27 cellular contexts compared by ENCODE assay signal in genomic region chr7:31145339-31145738, GRCh38.
DNase-seq lines count a peak whose midpoint lies in the region; ATAC-seq, FAIRE-seq and TF ChIP-seq lines count a peak whose summit lies in the region.
"Had no signal": no experiment of that assay in that cellular context is flagged by ENCODE, and none has a peak within 500 bp of the region (broad histone marks: within the 10 kb centered on the region; RNA-seq: fewer than 3 reads in every experiment).

No MANE protein-coding gene starts in this region.

- no peak overlapping the region for H4K5ac ChIP-seq in H1 (ENCODE audit: insufficient read length, low read depth, low read length)

- H2BK5ac ChIP-seq in H1 (ENCODE audit: low read depth, low read length), result no peak overlapping the region

- no peak overlapping the region for H3K4ac ChIP-seq in H1 (replicated peaks; ENCODE audit: insufficient read length, low read depth, low read length)

- no peak overlapping the region for H3K18ac ChIP-seq in H1 (ENCODE audit: extremely low read depth, low read length)

- peak; percentile 68 for DNase-seq in A673 (ENCODE audit: low spot score)
- DNase-seq in Calu3, result no peak
- peak; percentile 31 for DNase-seq in NCI-H446 treated with DMSO at 0.1 percent for 48 hours (lab: John Stamatoyannopoulos, UW)
- DNase-seq in H1 (ENCODE audit: low read depth in 1 of 2, low spot score in 2 of 2), result no peak
- no peak for DNase-seq in D721Med (ENCODE audit: insufficient read length, low spot score)
- no peak for DNase-seq in EL
- DNase-seq: activated CD8-positive, alpha-beta memory T cell treated with anti-CD3 and anti-CD28 coated beads, Interleukin-2, amount 10 ng/mL, durations not matched to agents 7 days and 5 days; activated naive CD4-positive, alpha-beta T cell treated with anti-CD3 and anti-CD28 coated beads for 36 hours; activated T-cell treated with anti-CD3 and anti-CD28 coated beads, Interleukin-2, amount 50 U/mL, for 48 hours; adrenal gland; GM23248; kidney; midbrain; naive thymus-derived CD4-positive, alpha-beta T cell; NCI-H1417 treated with DMSO at 0.1 percent for 48 hours; NCI-H2107; NCI-H526; occipital lobe had no signal

- peak; percentile 61 for TF ChIP-seq CTCF in A673 (conservative IDR thresholded peaks at IDR 0.05; ENCODE audit: low read depth, low read length)
- TF ChIP-seq CTCF in Calu3 (IDR thresholded peaks at IDR 0.05; ENCODE audit: unreplicated experiment), result peak; percentile 16
- peak in 2 of 3 experiments; percentile 39 to 46; a peak in 3 of 4 replicates for TF ChIP-seq CTCF in H1 (IDR thresholded peaks at IDR 0.05; ENCODE audit: control extremely low read depth in 1 of 3, insufficient read depth in 1 of 3, low read depth in 1 of 3, low read length in 3 of 3)
- TF ChIP-seq CTCF in D721Med (IDR thresholded peaks at IDR 0.05; ENCODE audit: insufficient read depth, missing control alignments), result no peak

- H2BK12ac ChIP-seq in H1 (ENCODE audit: low read depth, low read length), result no peak overlapping the region

- TF ChIP-seq EP300 in H1 (IDR thresholded peaks at IDR 0.05; ENCODE audit: borderline replicate concordance in 1 of 2, low read depth in 2 of 2, low read length in 2 of 2), result no peak

- no peaks in the 10 kb centered on the region for H3K9me3 ChIP-seq in A673 (ENCODE audit: low read depth, low read length, poor library complexity, severe bottlenecking)
- H3K9me3 ChIP-seq in H1 (ENCODE audit: insufficient read depth in 2 of 2, low read depth in 1 of 2, low read length in 1 of 2), result no peaks in the 10 kb centered on the region
- H3K9me3 ChIP-seq: adrenal gland, thoracic aorta, vagina had no signal

- H3K27me3 Mint-ChIP-seq in Calu3 (ENCODE audit: unreplicated experiment), result peaks cover 95% of the 10 kb centered on the region

- POLR2A ChIA-PET in A673 (lab: Charles Lee; ENCODE audit: low non-redundant PET) (no interaction called here), H1 (lab: Charles Lee; ENCODE audit: partially characterized antibody) (no interaction called here)

- TF ChIP-seq POLR2A in H1 (IDR thresholded peaks at IDR 0.05; ENCODE audit: control extremely low read depth in 1 of 2, low read depth in 2 of 2, low read length in 2 of 2), result no peak

- CTCF ChIA-PET in A673 (lab: Charles Lee) (interaction anchor here (1.0 kb wide), 1 partner anchor 488 kb away, joined by 3 read pairs; no protein-coding TSS in a partner anchor), Calu3 (lab: Charles Lee) (interaction anchor here (0.6 to 1.0 kb wide), 2 partner anchors 11 to 724 kb away, joined by 3 to 5 read pairs; no protein-coding TSS in a partner anchor), H1 (lab: Charles Lee; ENCODE audit: partially characterized antibody) (interaction anchor here (0.6 to 2.0 kb wide), 11 partner anchors 12 to 592 kb away, joined by 3 to 9 read pairs (median 4); no protein-coding TSS in a partner anchor)

- no peaks in the 10 kb centered on the region for H3K79me1 ChIP-seq in H1 (ENCODE audit: low read depth, low read length)

- H3K14ac ChIP-seq in H1 (ENCODE audit: insufficient read length), result no peak overlapping the region

- H4K91ac ChIP-seq in H1 (replicated peaks; ENCODE audit: insufficient read length, low read length), result no peak overlapping the region

- no peaks in the 10 kb centered on the region for H3K27me3 ChIP-seq in A673 (replicated peaks; ENCODE audit: insufficient read depth, low read depth, low read length, poor library complexity)
- no peaks in the 10 kb centered on the region for H3K27me3 ChIP-seq in H1 (replicated peaks in 1 of 4; ENCODE audit: control insufficient read depth in 3 of 4, extremely low read depth in 1 of 4, insufficient read depth in 3 of 4, low read length in 3 of 4)
- H3K27me3 ChIP-seq: vagina had no signal

- H2BK120ac ChIP-seq in H1 (replicated peaks; ENCODE audit: low read depth, low read length), result no peak overlapping the region

- H2BK15ac ChIP-seq in H1 (ENCODE audit: low read length), result no peak overlapping the region

- no peak overlapping the region for H3K56ac ChIP-seq in H1 (replicated peaks; ENCODE audit: insufficient read length, low read depth, low read length)

- no peak overlapping the region for H2AFZ ChIP-seq in H1 (ENCODE audit: low read length)
- H2AFZ ChIP-seq: GM23248 had no signal

- no peaks in the 10 kb centered on the region for H3K23me2 ChIP-seq in H1 (ENCODE audit: low read depth, low read length)

- no peaks in the 10 kb centered on the region for H3K9me3 Mint-ChIP-seq in Calu3 (ENCODE audit: low read depth, unreplicated experiment)
- H3K9me3 Mint-ChIP-seq: activated naive CD4-positive, alpha-beta T cell treated with anti-CD3 and anti-CD28 coated beads for 36 hours had no signal

- H3K4me3 ChIP-seq in A673 (ENCODE audit: low read depth, low read length, poor library complexity, severe bottlenecking) (no peak overlapping the region), H1 (ENCODE audit: extremely low read depth in 1 of 4, insufficient read depth in 2 of 4, low read depth in 3 of 4, low read length in 4 of 4) (no peak overlapping the region)
- H3K4me3 ChIP-seq: adrenal gland, GM23248, thoracic aorta, vagina had no signal

- H3K23ac ChIP-seq in H1 (ENCODE audit: insufficient read length), result no peak overlapping the region

- intact Hi-C loops in A673 (cut with micrococcal nuclease; ENCODE audit: unreplicated experiment), result loop anchor here (2.0 to 5.0 kb wide), 2 partner anchors 487 to 591 kb away; no protein-coding TSS in a partner anchor
- intact Hi-C loops in Calu3 (cut with micrococcal nuclease; ENCODE audit: unreplicated experiment), result no loop called here

- H3K4me2 ChIP-seq in H1 (ENCODE audit: insufficient read depth in 1 of 2, low read depth in 2 of 2, low read length in 2 of 2), result no peak overlapping the region

- H4K8ac ChIP-seq in H1 (ENCODE audit: extremely low read depth, insufficient read depth, low read length), result no peak overlapping the region

- no peak overlapping the region for H2BK20ac ChIP-seq in H1 (ENCODE audit: low read length)

- no peaks in the 10 kb centered on the region for H3K4me1 Mint-ChIP-seq in Calu3 (ENCODE audit: low read depth, unreplicated experiment)
- H3K4me1 Mint-ChIP-seq: activated CD8-positive, alpha-beta memory T cell treated with anti-CD3 and anti-CD28 coated beads, Interleukin-2, amount 10 ng/mL, durations not matched to agents 7 days and 5 days; brain; naive thymus-derived CD4-positive, alpha-beta T cell had no signal

- H3K9ac ChIP-seq in H1 (replicated peaks in 1 of 4; ENCODE audit: extremely low read depth in 1 of 4, low read depth in 3 of 4, low read length in 3 of 4), result no peak overlapping the region
- H3K9ac ChIP-seq: GM23248 had no signal

- H3K4me1 ChIP-seq in A673 (ENCODE audit: insufficient read depth, low read length, poor library complexity, severe bottlenecking) (no peaks in the 10 kb centered on the region), H1 (replicated peaks in 1 of 4; ENCODE audit: control insufficient read depth in 3 of 4, insufficient read depth in 4 of 4, low read length in 3 of 4) (no peaks in the 10 kb centered on the region)
- H3K4me1 ChIP-seq: adrenal gland, vagina had no signal

- peak; percentile 68 to 73 for TF ChIP-seq RAD21 in H1 (IDR thresholded peaks at IDR 0.05 in 1 of 2, conservative IDR thresholded peaks at IDR 0.05 in 1 of 2; ENCODE audit: low read depth in 2 of 2, low read length in 2 of 2)

- no peak overlapping the region for H3K27ac Mint-ChIP-seq in Calu3 (ENCODE audit: unreplicated experiment)
- H3K27ac Mint-ChIP-seq: activated CD8-positive, alpha-beta memory T cell treated with anti-CD3 and anti-CD28 coated beads, Interleukin-2, amount 10 ng/mL, durations not matched to agents 7 days and 5 days; activated naive CD4-positive, alpha-beta T cell treated with anti-CD3 and anti-CD28 coated beads for 36 hours; brain; naive thymus-derived CD4-positive, alpha-beta T cell; stimulated activated naive CD8-positive, alpha-beta T cell treated with anti-CD3 and anti-CD28 coated beads, Interleukin-15, Interleukin-2, amounts not matched to agents 100 ng/mL and 50 ng/mL, for 24 hours had no signal

- H3K79me2 ChIP-seq in H1 (ENCODE audit: control insufficient read depth in 1 of 2, insufficient read depth in 2 of 2, low read length in 2 of 2), result no peaks in the 10 kb centered on the region

- H4K20me1 ChIP-seq in H1 (replicated peaks in 1 of 2; ENCODE audit: control insufficient read depth in 1 of 2, insufficient read depth in 2 of 2, low read length in 2 of 2), result no peaks in the 10 kb centered on the region

- BruUV-seq in A673 (replicated peaks; lab: Mats Ljungman, UMichigan), result no TSS peak
- no TSS peak for BruUV-seq in Calu3 (replicated peaks; lab: Mats Ljungman, UMichigan)

- H3K36me3 ChIP-seq in A673 (ENCODE audit: insufficient read depth, low read length, poor library complexity, severe bottlenecking) (no peaks in the 10 kb centered on the region), H1 (ENCODE audit: control insufficient read depth in 2 of 4, insufficient read depth in 4 of 4, low read length in 3 of 4) (no peaks in the 10 kb centered on the region)
- H3K36me3 ChIP-seq: adrenal gland, thoracic aorta, vagina had no signal

- FAIRE-seq in H1 (lab: Jason Lieb, UNC) (no peak), D721Med (lab: Jason Lieb, UNC) (no peak)
- FAIRE-seq: GM12892, kidney had no signal

- no peak overlapping the region for H2AK5ac ChIP-seq in H1 (ENCODE audit: low read depth, low read length)

- ATAC-seq in HG03108 (IDR thresholded peaks at IDR 0.05; ENCODE audit: unreplicated experiment) (no peak), GM19328 (IDR thresholded peaks at IDR 0.05; ENCODE audit: unreplicated experiment) (no peak)
- ATAC-seq: activated CD8-positive, alpha-beta memory T cell treated with anti-CD3 and anti-CD28 coated beads, Interleukin-2, amount 10 ng/mL, durations not matched to agents 7 days and 5 days; naive thymus-derived CD4-positive, alpha-beta T cell had no signal

- no peak overlapping the region for H3K27ac ChIP-seq in A673 (ENCODE audit: low read depth, low read length, poor library complexity, severe bottlenecking)
- H3K27ac ChIP-seq in H1 (ENCODE audit: low read depth, low read length), result no peak overlapping the region
- H3K27ac ChIP-seq: adrenal gland, C4-2B, GM23248, thoracic aorta, vagina, VCaP had no signal

- no peak overlapping the region for H3K4me3 Mint-ChIP-seq in Calu3 (ENCODE audit: low read depth, unreplicated experiment)
- H3K4me3 Mint-ChIP-seq: activated CD8-positive, alpha-beta memory T cell treated with anti-CD3 and anti-CD28 coated beads, Interleukin-2, amount 10 ng/mL, durations not matched to agents 7 days and 5 days; activated naive CD4-positive, alpha-beta T cell treated with anti-CD3 and anti-CD28 coated beads for 36 hours; brain; naive thymus-derived CD4-positive, alpha-beta T cell; stimulated activated naive CD8-positive, alpha-beta T cell treated with anti-CD3 and anti-CD28 coated beads, Interleukin-15, Interleukin-2, amounts not matched to agents 100 ng/mL and 50 ng/mL, for 24 hours had no signal

- no peaks in the 10 kb centered on the region for H3K36me3 Mint-ChIP-seq in Calu3 (ENCODE audit: insufficient read depth, unreplicated experiment)
- H3K36me3 Mint-ChIP-seq: activated CD8-positive, alpha-beta memory T cell treated with anti-CD3 and anti-CD28 coated beads, Interleukin-2, amount 10 ng/mL, durations not matched to agents 7 days and 5 days; brain had no signal

TF ChIP-seq in H1, 55 proteins besides CTCF, POLR2A, EP300 and RAD21 (continues in another document):
- no peak for TF ChIP-seq BACH1 (IDR thresholded peaks at IDR 0.05; ENCODE audit: low read length)

Comparison
In these comparisons a context has a peak if more than half of its experiments do, and no peak if none do; other contexts are left out.
1. DNase-seq: peak in A673 (single experiment) and NCI-H446 treated with DMSO at 0.1 percent for 48 hours (single experiment); none in Calu3 (single experiment), H1 (0 of 2), D721Med (single experiment) and EL (single experiment).